Comparison of ENCODE assay signal across 17 cellular contexts in the genomic region with DNA sequence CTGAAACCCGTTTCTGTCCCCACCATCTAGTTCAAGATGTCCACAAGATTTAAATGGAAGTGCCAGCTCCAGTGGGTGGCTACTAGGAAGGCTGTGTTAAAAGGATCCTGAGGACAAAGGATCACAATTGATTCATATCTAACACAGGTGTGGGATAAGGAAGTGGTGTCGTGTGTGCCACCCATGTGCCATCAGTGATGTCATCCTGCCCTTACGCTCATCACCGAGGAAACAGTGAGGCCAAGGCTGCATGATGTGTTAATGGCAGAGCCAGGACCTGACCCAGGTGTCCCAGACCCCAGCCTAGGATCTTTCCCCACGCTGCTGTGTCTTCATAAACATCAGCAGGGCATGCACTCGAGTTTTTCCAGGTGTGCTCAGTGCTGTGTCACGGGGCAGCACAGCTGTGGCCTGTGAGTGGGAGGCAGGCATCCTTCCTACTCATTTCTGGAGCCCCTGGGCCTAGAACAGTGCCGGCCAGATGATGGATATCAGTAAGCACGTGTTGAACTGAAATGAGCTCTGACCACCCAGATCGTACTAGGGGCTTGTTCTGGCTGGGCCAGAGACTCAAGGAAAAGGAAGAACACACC. TPM values are rescaled to one million over a fixed set of nuclear protein-coding genes. Genes with fewer than 3 reads are reported as not detected.
DNase-seq lines count a peak whose midpoint lies in the region; ATAC-seq, FAIRE-seq and TF ChIP-seq lines count a peak whose summit lies in the region.
"Had no signal": no experiment of that assay in that cellular context is flagged by ENCODE, and none has a peak within 500 bp of the region (broad histone marks: within the 10 kb centered on the region; RNA-seq: fewer than 3 reads in every experiment).

No MANE protein-coding gene starts in this region.

- TF ChIP-seq CTCF in mucosa of descending colon (IDR thresholded peaks at IDR 0.05) = no peak
- TF ChIP-seq CTCF in vagina (IDR thresholded peaks at IDR 0.05) = no peak
- no peak for TF ChIP-seq CTCF in neural progenitor cell (IDR thresholded peaks at IDR 0.05)

- H3F3A ChIP-seq in neural progenitor cell (ENCODE audit: low read depth) = no peaks in the 10 kb centered on the region

- H3K4me1 Mint-ChIP-seq in activated T-helper 17 cell treated with anti-CD3 and anti-CD28 coated beads, Interleukin-2, amount 50 U/mL, for 72 hours = no peaks in the 10 kb centered on the region
- H3K4me1 Mint-ChIP-seq in activated naive CD4-positive, alpha-beta T cell treated with anti-CD3 and anti-CD28 coated beads for 36 hours (ENCODE audit: low read depth) = no peaks in the 10 kb centered on the region
- H3K4me1 Mint-ChIP-seq in neural progenitor cell = no peaks in the 10 kb centered on the region

- peak; percentile 79 for FAIRE-seq in GM12892 (lab: Jason Lieb, UNC)

- no peaks in the 10 kb centered on the region for H3K36me3 ChIP-seq in mucosa of descending colon (ENCODE audit: low read depth)
- no peaks in the 10 kb centered on the region for H3K36me3 ChIP-seq in vagina
- no peaks in the 10 kb centered on the region for H3K36me3 ChIP-seq in neural progenitor cell

- peaks cover 21% of the 10 kb centered on the region for H3K27me3 Mint-ChIP-seq in activated T-helper 17 cell treated with anti-CD3 and anti-CD28 coated beads, Interleukin-2, amount 50 U/mL, for 72 hours
- H3K27me3 Mint-ChIP-seq in activated naive CD4-positive, alpha-beta T cell treated with anti-CD3 and anti-CD28 coated beads for 36 hours (ENCODE audit: low read depth) = peaks cover 5% of the 10 kb centered on the region
- H3K27me3 Mint-ChIP-seq in neural progenitor cell (ENCODE audit: insufficient read depth, low read depth) = peaks cover 5% of the 10 kb centered on the region

- H3K79me2 ChIP-seq in neural progenitor cell (ENCODE audit: low read depth) = no peaks in the 10 kb centered on the region

- no peaks in the 10 kb centered on the region for H3K36me3 Mint-ChIP-seq in activated T-helper 17 cell treated with anti-CD3 and anti-CD28 coated beads, Interleukin-2, amount 50 U/mL, for 72 hours (ENCODE audit: low read depth)
- H3K36me3 Mint-ChIP-seq in activated naive CD4-positive, alpha-beta T cell treated with anti-CD3 and anti-CD28 coated beads for 36 hours (ENCODE audit: low read depth) = no peaks in the 10 kb centered on the region
- H3K36me3 Mint-ChIP-seq in neural progenitor cell = no peaks in the 10 kb centered on the region
- H3K36me3 Mint-ChIP-seq: CD8-positive, alpha-beta T cell had no signal

- intact Hi-C loops in mucosa of descending colon (cut with DNase I, micrococcal nuclease) (no loop called here), vagina (cut with DNase I) (no loop called here)
- intact Hi-C loops in activated naive CD4-positive, alpha-beta T cell treated with anti-CD3 and anti-CD28 coated beads for 36 hours (cut with micrococcal nuclease) = no loop called here

- peak; percentile 57 for ATAC-seq in activated T-helper 17 cell treated with anti-CD3 and anti-CD28 coated beads, Interleukin-2, amount 50 U/mL, for 72 hours (replicated peaks)
- ATAC-seq in mucosa of descending colon (peak; percentile 29), GM21619 (IDR thresholded peaks at IDR 0.05; ENCODE audit: unreplicated experiment) (no peak)
- ATAC-seq: CD8-positive, alpha-beta T cell had no signal

- no peaks in the 10 kb centered on the region for H3K9me3 Mint-ChIP-seq in activated T-helper 17 cell treated with anti-CD3 and anti-CD28 coated beads, Interleukin-2, amount 50 U/mL, for 72 hours
- no peaks in the 10 kb centered on the region for H3K9me3 Mint-ChIP-seq in activated naive CD4-positive, alpha-beta T cell treated with anti-CD3 and anti-CD28 coated beads for 36 hours
- no peaks in the 10 kb centered on the region for H3K9me3 Mint-ChIP-seq in neural progenitor cell

- H3K27ac ChIP-seq in vagina (no peak overlapping the region), neural progenitor cell (no peak overlapping the region)

- H3K27me3 ChIP-seq in vagina (no peaks in the 10 kb centered on the region), neural progenitor cell (no peaks in the 10 kb centered on the region)

- H3K4me1 ChIP-seq in mucosa of descending colon (ENCODE audit: low read depth) (no peaks in the 10 kb centered on the region), vagina (peaks cover 5% of the 10 kb centered on the region), neural progenitor cell (no peaks in the 10 kb centered on the region)

- no peaks in the 10 kb centered on the region for H3K9me3 ChIP-seq in mucosa of descending colon
- H3K9me3 ChIP-seq in vagina = peaks cover 1% of the 10 kb centered on the region
- no peaks in the 10 kb centered on the region for H3K9me3 ChIP-seq in neural progenitor cell (ENCODE audit: low read depth)

- no peaks in the 10 kb centered on the region for H4K20me1 ChIP-seq in neural progenitor cell (ENCODE audit: low read depth)

- H3K9ac ChIP-seq in neural progenitor cell = no peak overlapping the region

- CTCF ChIA-PET in activated naive CD4-positive, alpha-beta T cell treated with anti-CD3 and anti-CD28 coated beads for 36 hours (lab: Charles Lee) = interaction anchor here (0.9 to 2.7 kb wide), 2 partner anchors 8 to 52 kb away, joined by 4 to 15 read pairs; no protein-coding TSS in a partner anchor

- H3K4me2 ChIP-seq in neural progenitor cell = no peak overlapping the region

- H3K4me3 Mint-ChIP-seq in activated T-helper 17 cell treated with anti-CD3 and anti-CD28 coated beads, Interleukin-2, amount 50 U/mL, for 72 hours = no peak overlapping the region
- H3K4me3 Mint-ChIP-seq in activated naive CD4-positive, alpha-beta T cell treated with anti-CD3 and anti-CD28 coated beads for 36 hours = no peak overlapping the region
- H3K4me3 Mint-ChIP-seq in neural progenitor cell = no peak overlapping the region
- H3K4me3 Mint-ChIP-seq: CD8-positive, alpha-beta T cell had no signal

- DNase-seq in GM12892 (ENCODE audit: insufficient read length) (no peak), mucosa of descending colon (no peak), vagina (ENCODE audit: extremely low spot score in 2 of 2) (peak; percentile 75 to 96), neural progenitor cell (ENCODE audit: low spot score) (no peak)
- no peak for DNase-seq in activated naive CD4-positive, alpha-beta T cell treated with anti-CD3 and anti-CD28 coated beads for 36 hours
- DNase-seq: CD8-positive, alpha-beta T cell; GDM1; KG1; NCI-H1048; NCI-H146; NCI-H2081; NCI-H510A treated with DMSO at 0.1 percent for 48 hours had no signal

- no peak for TF ChIP-seq POLR2A in GM12892 (IDR thresholded peaks at IDR 0.05; ENCODE audit: low read depth, low read length)
- no peak for TF ChIP-seq POLR2A in vagina (IDR thresholded peaks at IDR 0.05)

- no peak overlapping the region for H3K27ac Mint-ChIP-seq in activated T-helper 17 cell treated with anti-CD3 and anti-CD28 coated beads, Interleukin-2, amount 50 U/mL, for 72 hours
- H3K27ac Mint-ChIP-seq in activated naive CD4-positive, alpha-beta T cell treated with anti-CD3 and anti-CD28 coated beads for 36 hours = no peak overlapping the region
- H3K27ac Mint-ChIP-seq in neural progenitor cell = no peak overlapping the region
- H3K27ac Mint-ChIP-seq: CD8-positive, alpha-beta T cell had no signal

- H3K4me3 ChIP-seq in mucosa of descending colon (no peak overlapping the region), vagina (no peak overlapping the region), neural progenitor cell (no peak overlapping the region)

- H2AFZ ChIP-seq in neural progenitor cell (replicated peaks) = no peak overlapping the region

RNA-seq across cellular contexts. Expression of gene TGM5, which starts 10.6 kb away (rescaled TPM):
- polyA plus RNA-seq in GM12892 (2012; ENCODE audit: missing spikeins) = 2.3 TPM
- total RNA-seq in activated T-helper 17 cell treated with anti-CD3 and anti-CD28 coated beads, Interleukin-2, amount 50 U/mL, for 72 hours = under 1 TPM; 0.48 to 0.61 TPM
- not detected for total RNA-seq in mucosa of descending colon
- 8.3 TPM for total RNA-seq in vagina
- total RNA-seq in activated naive CD4-positive, alpha-beta T cell treated with anti-CD3 and anti-CD28 coated beads for 36 hours = not detected
- total RNA-seq in neural progenitor cell (ENCODE audit: low replicate concordance) = not detected in 2 replicates
- total RNA-seq: CD8-positive, alpha-beta T cell; H4; M059J had no signal

RNA-seq across cellular contexts. Expression of gene TGM7, which starts 24.7 kb away (rescaled TPM):
- polyA plus RNA-seq in GM12892 (2012; ENCODE audit: missing spikeins) = not detected
- not detected for total RNA-seq in activated T-helper 17 cell treated with anti-CD3 and anti-CD28 coated beads, Interleukin-2, amount 50 U/mL, for 72 hours
- total RNA-seq in mucosa of descending colon (not detected), vagina (not detected), neural progenitor cell (ENCODE audit: low replicate concordance) (not detected in 2 replicates)
- total RNA-seq in activated naive CD4-positive, alpha-beta T cell treated with anti-CD3 and anti-CD28 coated beads for 36 hours = not detected
- total RNA-seq: CD8-positive, alpha-beta T cell; H4; M059J; SK-MEL-5 had no signal

RNA-seq across cellular contexts. Expression of gene LCMT2, which starts 53.0 kb away (rescaled TPM):
- 5.8 TPM for polyA plus RNA-seq in GM12892 (2012; ENCODE audit: missing spikeins)
- 10 to 100 TPM in 1 of 2 donors, 1 to 10 TPM in 1; 7.1 to 10.4 TPM for total RNA-seq in activated T-helper 17 cell treated with anti-CD3 and anti-CD28 coated beads, Interleukin-2, amount 50 U/mL, for 72 hours
- 1 to 10 TPM; 5.0 to 5.4 (median 5.3) TPM for total RNA-seq in mucosa of descending colon
- total RNA-seq in vagina = 5.4 TPM
- total RNA-seq in activated naive CD4-positive, alpha-beta T cell treated with anti-CD3 and anti-CD28 coated beads for 36 hours = 1 to 10 TPM; 4.2 to 4.3 TPM
- 14.2 and 14.6 TPM in 2 replicates for total RNA-seq in neural progenitor cell (ENCODE audit: low replicate concordance)

RNA-seq across cellular contexts. Expression of gene EPB42, which starts 56.5 kb away (rescaled TPM):
- not detected for polyA plus RNA-seq in GM12892 (2012; ENCODE audit: missing spikeins)
- not detected for total RNA-seq in activated T-helper 17 cell treated with anti-CD3 and anti-CD28 coated beads, Interleukin-2, amount 50 U/mL, for 72 hours
- not detected for total RNA-seq in mucosa of descending colon
- not detected for total RNA-seq in vagina
- total RNA-seq in activated naive CD4-positive, alpha-beta T cell treated with anti-CD3 and anti-CD28 coated beads for 36 hours = not detected
- not detected in 2 replicates for total RNA-seq in neural progenitor cell (ENCODE audit: low replicate concordance)
- total RNA-seq: CD8-positive, alpha-beta T cell; H4; M059J; SK-MEL-5 had no signal

Comparison
In these comparisons a context has a peak if more than half of its experiments do, and no peak if none do; other contexts are left out.
1. DNase-seq: peak in vagina (2 of 2); none in GM12892 (single experiment), mucosa of descending colon (0 of 3), activated naive CD4-positive, alpha-beta T cell treated with anti-CD3 and anti-CD28 coated beads for 36 hours (single experiment) and neural progenitor cell (single experiment).